In the genomic region with DNA sequence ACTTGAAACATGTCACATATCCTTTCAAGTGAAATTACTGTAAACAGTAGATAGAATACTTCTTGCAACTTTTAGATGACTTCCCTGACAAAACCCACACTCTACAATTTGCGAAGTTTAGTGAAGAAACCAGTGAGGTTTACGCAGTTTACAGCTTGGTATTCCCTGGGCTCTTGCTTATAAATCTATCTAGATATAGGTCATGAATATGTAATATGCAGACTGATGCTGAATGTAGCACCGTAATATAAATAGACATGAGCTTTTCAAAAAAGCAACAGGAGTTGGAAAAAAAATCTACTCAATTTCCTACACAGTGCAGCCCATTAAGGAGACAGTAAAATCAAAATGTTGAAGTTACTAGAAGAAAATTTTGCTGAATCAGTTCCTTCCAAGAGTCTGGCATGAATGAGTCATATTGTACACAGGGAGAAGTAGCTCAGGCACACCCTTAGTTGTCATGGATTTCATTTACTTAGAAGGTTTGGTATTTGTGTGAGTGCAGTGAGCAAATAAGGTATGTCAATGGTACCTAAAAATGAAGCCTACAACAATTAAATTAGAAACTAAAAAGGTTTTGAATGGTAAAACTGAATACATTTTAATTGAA, we compare ENCODE assay signal across 12 cellular contexts.
DNase-seq lines count a peak whose midpoint lies in the region; ATAC-seq and TF ChIP-seq lines count a peak whose summit lies in the region.
"Had no signal": no experiment of that assay in that cellular context is flagged by ENCODE, and none has a peak within 500 bp of the region (broad histone marks: within the 10 kb centered on the region; RNA-seq: fewer than 3 reads in every experiment).

No MANE protein-coding gene starts in this region.

- H3K4me3 Mint-ChIP-seq in CD8-positive, alpha-beta memory T cell: no peak overlapping the region
- H3K4me3 Mint-ChIP-seq: IgD-negative memory B cell had no signal

- H3K4me3 ChIP-seq in upper lobe of right lung: no peak overlapping the region
- H3K4me3 ChIP-seq in CD8-positive, alpha-beta memory T cell (ENCODE audit: low read length): no peak overlapping the region
- H3K4me3 ChIP-seq: GM12878 had no signal

- peaks cover 4 to 20% (median 9%) of the 10 kb centered on the region in 5 donors for H3K9me3 Mint-ChIP-seq in CD8-positive, alpha-beta memory T cell

- intact Hi-C loops in left cardiac atrium (cut with DNase I): no loop called here
- intact Hi-C loops in left ventricle myocardium superior (cut with micrococcal nuclease): no loop called here
- intact Hi-C loops in upper lobe of right lung (cut with DNase I): no loop called here

- H3K36me3 Mint-ChIP-seq in CD8-positive, alpha-beta memory T cell: no peaks in the 10 kb centered on the region
- H3K36me3 Mint-ChIP-seq: IgD-negative memory B cell had no signal

- peaks cover 0 to 2% of the 10 kb centered on the region in 2 donors for H3K27me3 Mint-ChIP-seq in CD8-positive, alpha-beta memory T cell

- TF ChIP-seq CTCF in upper lobe of right lung (IDR thresholded peaks at IDR 0.05): no peak

- no peaks in the 10 kb centered on the region for H3K4me1 Mint-ChIP-seq in CD8-positive, alpha-beta memory T cell
- H3K4me1 Mint-ChIP-seq: IgD-negative memory B cell had no signal

- H3K9me3 ChIP-seq in upper lobe of right lung: no peaks in the 10 kb centered on the region
- H3K9me3 ChIP-seq in CD8-positive, alpha-beta memory T cell (ENCODE audit: low read length): no peaks in the 10 kb centered on the region
- H3K9me3 ChIP-seq: BE2C had no signal

- ATAC-seq in left cardiac atrium: peak; percentile 41 to 93
- no peak for ATAC-seq in left ventricle myocardium superior
- peak; percentile 86 for ATAC-seq in upper lobe of right lung
- ATAC-seq: GM12878 had no signal

- no peak overlapping the region for H3K27ac Mint-ChIP-seq in CD8-positive, alpha-beta memory T cell
- H3K27ac Mint-ChIP-seq: IgD-negative memory B cell had no signal

- H3K27me3 ChIP-seq in upper lobe of right lung: no peaks in the 10 kb centered on the region
- no peaks in the 10 kb centered on the region for H3K27me3 ChIP-seq in CD8-positive, alpha-beta memory T cell (ENCODE audit: insufficient read depth, low read length, poor library complexity, severe bottlenecking)
- H3K27me3 ChIP-seq: BE2C had no signal

- H3K27ac ChIP-seq in upper lobe of right lung: no peak overlapping the region
- no peak overlapping the region for H3K27ac ChIP-seq in CD8-positive, alpha-beta memory T cell (ENCODE audit: low read depth, low read length)

- POLR2A ChIA-PET in CD8-positive, alpha-beta memory T cell (lab: Charles Lee): no interaction called here

- DNase-seq in left cardiac atrium: no peak
- DNase-seq in left ventricle myocardium superior: no peak
- peak; percentile 12 for DNase-seq in SKM-1 (lab: John Stamatoyannopoulos, UW; ENCODE audit: unreplicated experiment)
- DNase-seq in foreskin melanocyte: peak; percentile 13
- DNase-seq in upper lobe of right lung: no peak
- no peak for DNase-seq in activated CD4-positive, alpha-beta T cell treated with anti-CD3 and anti-CD28 coated beads, Interleukin-2, amount 50 U/mL, for 48 hours
- no peak for DNase-seq in CD8-positive, alpha-beta memory T cell
- DNase-seq in NCI-H446 treated with DMSO at 0.1 percent for 48 hours (lab: John Stamatoyannopoulos, UW): no peak
- DNase-seq: activated effector memory CD4-positive, alpha-beta T cell treated with anti-CD3 and anti-CD28 coated beads, Interleukin-2, amount 50 U/mL, for 16 hours; BE2C had no signal

- H3K36me3 ChIP-seq in upper lobe of right lung: no peaks in the 10 kb centered on the region
- H3K36me3 ChIP-seq in CD8-positive, alpha-beta memory T cell (ENCODE audit: insufficient read depth, low read length): no peaks in the 10 kb centered on the region
- H3K36me3 ChIP-seq: BE2C had no signal

- peaks cover 3% of the 10 kb centered on the region for H3K4me1 ChIP-seq in upper lobe of right lung
- no peaks in the 10 kb centered on the region for H3K4me1 ChIP-seq in CD8-positive, alpha-beta memory T cell (ENCODE audit: insufficient read depth, low read length)
- H3K4me1 ChIP-seq: BE2C had no signal

- CTCF ChIA-PET in CD8-positive, alpha-beta memory T cell (lab: Charles Lee): no interaction called here

Comparison
In these comparisons a context has a peak if more than half of its experiments do, and no peak if none do; other contexts are left out.
1. DNase-seq: peak in SKM-1 (single experiment) and foreskin melanocyte (single experiment); none in left cardiac atrium (single experiment), left ventricle myocardium superior (single experiment), upper lobe of right lung (single experiment), activated CD4-positive, alpha-beta T cell treated with anti-CD3 and anti-CD28 coated beads, Interleukin-2, amount 50 U/mL, for 48 hours (0 of 2), CD8-positive, alpha-beta memory T cell (0 of 5) and NCI-H446 treated with DMSO at 0.1 percent for 48 hours (single experiment).